In genomic region chrX:53900623-53901022, GRCh38 we compare ENCODE assay signal across 8 cellular contexts.
"Had no signal": no experiment of that assay in that cellular context is flagged by ENCODE, and none has a peak within 500 bp of the region (broad histone marks: within the 10 kb centered on the region; RNA-seq: fewer than 3 reads in every experiment).

No MANE protein-coding gene starts in this region.

- H3K4me3 Mint-ChIP-seq: IgD-negative memory B cell had no signal

- ATAC-seq: HepG2 had no signal

- H3K36me3 Mint-ChIP-seq: IgD-negative memory B cell had no signal

- H3K27ac ChIP-seq: HL-60, KMS-11 had no signal

- H3K27ac Mint-ChIP-seq: IgD-negative memory B cell had no signal

- FAIRE-seq: HepG2, HTR-8/SVneo had no signal

- H3K9ac ChIP-seq: KMS-11 had no signal

- H3K4me2 ChIP-seq: KMS-11 had no signal

- DNase-seq: IMR-90, KBM-7, KG1 had no signal

- H3K27me3 Mint-ChIP-seq: IgD-negative memory B cell had no signal

- H3K4me1 Mint-ChIP-seq: IgD-negative memory B cell had no signal
